8 cellular contexts compared by ENCODE assay signal in genomic region chr10:75408911-75409885, GRCh38. TPM values are rescaled to one million over a fixed set of nuclear protein-coding genes. Genes with fewer than 3 reads are reported as not detected.
DNase-seq lines count a peak whose midpoint lies in the region; ATAC-seq and TF ChIP-seq lines count a peak whose summit lies in the region.

No MANE protein-coding gene starts in this region.

- no peak overlapping the region for H3K27ac ChIP-seq in neutrophil

- H3K27ac Mint-ChIP-seq in activated T-helper 17 cell treated with anti-CD3 and anti-CD28 coated beads, Interleukin-2, amount 50 U/mL, for 72 hours = no peak overlapping the region

- H3K36me3 ChIP-seq in neutrophil = no peaks in the 10 kb centered on the region

- peak overlapping the region; percentile 67 for H3K4me3 Mint-ChIP-seq in activated T-helper 17 cell treated with anti-CD3 and anti-CD28 coated beads, Interleukin-2, amount 50 U/mL, for 72 hours

- no peak for TF ChIP-seq CTCF in neutrophil (IDR thresholded peaks at IDR 0.05)

- H3K27me3 ChIP-seq in neutrophil = peaks cover 91% of the 10 kb centered on the region

- peaks cover 6% of the 10 kb centered on the region for H3K9me3 Mint-ChIP-seq in activated T-helper 17 cell treated with anti-CD3 and anti-CD28 coated beads, Interleukin-2, amount 50 U/mL, for 72 hours

- intact Hi-C loops in Right ventricle myocardium inferior (cut with DNase I) = loop anchor here (1.0 to 5.0 kb wide), 3 partner anchors 22 to 183 kb away; partner anchors contain the start of gene LRMDA

- peak overlapping the region; percentile 73 to 90 for H3K4me3 ChIP-seq in neutrophil (ENCODE audit: low read depth in 1 of 2, low read length in 1 of 2)

- ATAC-seq in GM19025 (IDR thresholded peaks at IDR 0.05; ENCODE audit: low read depth, unreplicated experiment) (peak; percentile 69), Right ventricle myocardium inferior (peak; percentile 93)
- peak; percentile 50 for ATAC-seq in activated T-helper 17 cell treated with anti-CD3 and anti-CD28 coated beads, Interleukin-2, amount 50 U/mL, for 72 hours (replicated peaks)

- peak; percentile 54 for DNase-seq in CD1c-positive myeloid dendritic cell (ENCODE audit: extremely low spot score)
- DNase-seq in NCI-H146 treated with DMSO at 0.1 percent for 48 hours (lab: John Stamatoyannopoulos, UW; ENCODE audit: unreplicated experiment) = peak; percentile 63
- DNase-seq in Right ventricle myocardium inferior (ENCODE audit: missing footprints) = peak; percentile 89
- no peak for DNase-seq in NCI-H1048 (lab: John Stamatoyannopoulos, UW)
- DNase-seq in OCI-M2 (lab: John Stamatoyannopoulos, UW; ENCODE audit: unreplicated experiment) = no peak

- peaks cover 6% of the 10 kb centered on the region for H3K36me3 Mint-ChIP-seq in activated T-helper 17 cell treated with anti-CD3 and anti-CD28 coated beads, Interleukin-2, amount 50 U/mL, for 72 hours (ENCODE audit: low read depth)

- H3K4me1 ChIP-seq in neutrophil (ENCODE audit: control insufficient read depth in 1 of 2, insufficient read depth in 1 of 2, low read depth in 1 of 2, low read length in 1 of 2) = peaks cover 36 to 42% of the 10 kb centered on the region in 2 experiments

- peaks cover 51% of the 10 kb centered on the region for H3K27me3 Mint-ChIP-seq in activated T-helper 17 cell treated with anti-CD3 and anti-CD28 coated beads, Interleukin-2, amount 50 U/mL, for 72 hours

- H3K4me1 Mint-ChIP-seq in activated T-helper 17 cell treated with anti-CD3 and anti-CD28 coated beads, Interleukin-2, amount 50 U/mL, for 72 hours = peaks cover 5% of the 10 kb centered on the region

- H3K9me3 ChIP-seq in neutrophil = no peaks in the 10 kb centered on the region

RNA-seq across cellular contexts. Expression of gene ZNF503, which starts 7.6 kb away (rescaled TPM):
- total RNA-seq in activated T-helper 17 cell treated with anti-CD3 and anti-CD28 coated beads, Interleukin-2, amount 50 U/mL, for 72 hours = under 1 TPM; 0.13 to 0.30 TPM
- 6.0 TPM for total RNA-seq in Right ventricle myocardium inferior

RNA-seq across cellular contexts. Expression of gene LRMDA, which starts 22.2 kb away (rescaled TPM):
- total RNA-seq in activated T-helper 17 cell treated with anti-CD3 and anti-CD28 coated beads, Interleukin-2, amount 50 U/mL, for 72 hours = not detected
- total RNA-seq in Right ventricle myocardium inferior = 22.3 TPM

Comparison
In these comparisons a context has a peak if more than half of its experiments do, and no peak if none do; other contexts are left out.
1. DNase-seq: peak in CD1c-positive myeloid dendritic cell (single experiment), NCI-H146 treated with DMSO at 0.1 percent for 48 hours (single experiment) and Right ventricle myocardium inferior (single experiment); none in NCI-H1048 (single experiment) and OCI-M2 (single experiment).
2. RNA of gene LRMDA, which starts 22.2 kb away (total RNA-seq): 22.3 TPM in Right ventricle myocardium inferior (single experiment); not detected in activated T-helper 17 cell treated with anti-CD3 and anti-CD28 coated beads, Interleukin-2, amount 50 U/mL, for 72 hours; every median in the first group is over 10 times any median in the second.
3. Peak in every context shown above with its lines, with median percentiles within 50 percentile points of each other: ATAC-seq.